Comparison of ENCODE assay signal across 22 cellular contexts in the genomic region with DNA sequence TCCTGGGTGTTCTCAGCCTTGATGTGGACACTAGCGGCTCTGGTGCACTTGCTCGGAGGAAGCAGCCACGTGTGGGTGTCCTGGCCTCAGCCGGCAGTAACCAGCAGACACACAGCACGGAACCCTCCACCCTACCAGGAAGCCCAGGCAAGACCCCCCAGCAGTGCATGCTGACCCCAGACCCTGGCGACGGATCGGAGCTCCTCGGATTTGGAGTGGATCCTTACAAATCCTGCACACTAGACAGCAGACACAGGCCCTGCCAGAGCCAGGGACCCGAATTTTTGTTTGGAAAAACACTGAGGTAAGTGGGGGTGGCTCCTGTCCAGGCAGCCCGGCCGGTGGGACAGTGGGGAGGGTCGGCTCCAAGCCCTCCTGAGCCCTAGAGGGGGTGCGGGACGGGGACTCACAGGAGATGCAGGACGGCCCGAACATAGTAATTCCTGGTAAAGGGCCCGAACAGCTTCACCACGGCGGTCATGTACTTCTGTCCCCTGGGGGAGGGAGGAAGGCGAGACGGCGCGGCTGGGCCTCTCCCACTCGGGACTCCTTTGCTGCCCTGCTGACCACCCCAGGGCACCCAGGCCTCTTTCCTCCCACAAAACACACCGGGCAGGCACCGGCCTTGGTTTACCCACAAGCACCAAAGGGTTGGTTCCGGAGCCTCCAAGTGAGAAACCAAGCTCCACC. TPM values are rescaled to one million over a fixed set of nuclear protein-coding genes. Genes with fewer than 3 reads are reported as not detected.
A peak's percentile ranks its signal among the peaks of the same experiment; 100 is the strongest.
DNase-seq lines count a peak whose midpoint lies in the region; ATAC-seq, FAIRE-seq and TF ChIP-seq lines count a peak whose summit lies in the region.
"Had no signal": no experiment of that assay in that cellular context is flagged by ENCODE, and none has a peak within 500 bp of the region (broad histone marks: within the 10 kb centered on the region; RNA-seq: fewer than 3 reads in every experiment).

No MANE protein-coding gene starts in this region.

- intact Hi-C loops in CD4-positive, alpha-beta memory T cell (cut with micrococcal nuclease): no loop called here
- intact Hi-C loops in IMR-90 (cut with micrococcal nuclease): no loop called here
- intact Hi-C loops in Calu3 (cut with micrococcal nuclease; ENCODE audit: unreplicated experiment): no loop called here
- intact Hi-C loops in psoas muscle (cut with DNase I): no loop called here
- intact Hi-C loops in pancreas (cut with DNase I): no loop called here

- peak overlapping the region; percentile 28 for H2AK9ac ChIP-seq in IMR-90 (replicated peaks; ENCODE audit: low read depth, low read length, poor library complexity)

- H3K9ac ChIP-seq in IMR-90 (ENCODE audit: low read depth, low read length) (no peak overlapping the region), endodermal cell (ENCODE audit: extremely low read depth, low read length, poor library complexity, severe bottlenecking) (no peak overlapping the region), neuronal stem cell (ENCODE audit: low read depth, low read length, poor library complexity) (no peak overlapping the region)

- no peak overlapping the region for H3K4me3 ChIP-seq in CD4-positive, alpha-beta memory T cell (ENCODE audit: low read length in 2 of 2)
- H3K4me3 ChIP-seq in IMR-90 (ENCODE audit: insufficient read depth, low read depth, low read length): no peak overlapping the region
- H3K4me3 ChIP-seq in endodermal cell (ENCODE audit: low read length): no peak overlapping the region
- no peak overlapping the region for H3K4me3 ChIP-seq in neuronal stem cell (ENCODE audit: low read length in 2 of 2)
- no peak overlapping the region for H3K4me3 ChIP-seq in psoas muscle
- H3K4me3 ChIP-seq in pancreas: no peak overlapping the region
- H3K4me3 ChIP-seq: SJCRH30 had no signal

- H2BK5ac ChIP-seq in IMR-90 (ENCODE audit: low read depth, low read length, poor library complexity, severe bottlenecking) (no peak overlapping the region), neuronal stem cell (ENCODE audit: low read length) (peak overlapping the region; percentile 39)

- H3K36me3 ChIP-seq in CD4-positive, alpha-beta memory T cell (ENCODE audit: insufficient read depth, low read length): peaks cover 4% of the 10 kb centered on the region
- peaks cover 3% of the 10 kb centered on the region for H3K36me3 ChIP-seq in IMR-90 (ENCODE audit: control insufficient read depth, insufficient read depth, low read length)
- H3K36me3 ChIP-seq in endodermal cell (ENCODE audit: control insufficient read depth, insufficient read depth, low read length): peaks cover 3% of the 10 kb centered on the region
- peaks cover 0 to 5% of the 10 kb centered on the region in 2 donors for H3K36me3 ChIP-seq in neuronal stem cell (replicated peaks in 1 of 2; ENCODE audit: control insufficient read depth in 2 of 2, insufficient read depth in 2 of 2, low read length in 2 of 2)
- H3K36me3 ChIP-seq in psoas muscle (ENCODE audit: insufficient read depth in 1 of 2, low read depth in 1 of 2): no peaks in the 10 kb centered on the region
- no peaks in the 10 kb centered on the region for H3K36me3 ChIP-seq in pancreas
- H3K36me3 ChIP-seq: SJCRH30 had no signal

- TF ChIP-seq POLR2A in IMR-90 (IDR thresholded peaks at IDR 0.05; ENCODE audit: low read depth, low read length): no peak

- no peak overlapping the region for H3K56ac ChIP-seq in IMR-90 (ENCODE audit: extremely low read depth, insufficient read depth, low read length)

- no peak overlapping the region for H2BK12ac ChIP-seq in neuronal stem cell (ENCODE audit: low read length)

- TF ChIP-seq CTCF in IMR-90 (conservative IDR thresholded peaks at IDR 0.05; ENCODE audit: low read depth, low read length) (no peak), endodermal cell (conservative IDR thresholded peaks at IDR 0.05) (no peak), Calu3 (IDR thresholded peaks at IDR 0.05; ENCODE audit: unreplicated experiment) (no peak), psoas muscle (IDR thresholded peaks at IDR 0.05) (no peak), pancreas (IDR thresholded peaks at IDR 0.05) (no peak)

- no peaks in the 10 kb centered on the region for H3K27me3 Mint-ChIP-seq in CD4-positive, alpha-beta memory T cell
- H3K27me3 Mint-ChIP-seq in endodermal cell (ENCODE audit: insufficient read depth): no peaks in the 10 kb centered on the region
- no peaks in the 10 kb centered on the region for H3K27me3 Mint-ChIP-seq in Calu3 (ENCODE audit: unreplicated experiment)

- dilution Hi-C loops in IMR-90 (cut with HindIII; ENCODE audit: low sequenced_read_pairs, unreplicated experiment): no loop called here

- peaks cover 6% of the 10 kb centered on the region for H4K20me1 ChIP-seq in IMR-90 (ENCODE audit: insufficient read depth, low read length)

- H3K79me1 ChIP-seq in IMR-90 (ENCODE audit: low read depth in 1 of 2, low read length in 2 of 2) (peaks cover 0 to 20% of the 10 kb centered on the region in 2 experiments; a peak in 1 of 4 replicates), neuronal stem cell (ENCODE audit: low read depth, low read length) (peaks cover 14% of the 10 kb centered on the region)

- H2BK120ac ChIP-seq in IMR-90 (ENCODE audit: low read depth, low read length) (no peak overlapping the region), neuronal stem cell (ENCODE audit: low read depth, low read length) (no peak overlapping the region)

- peaks cover 22 to 26% of the 10 kb centered on the region in 2 donors for H3K36me3 Mint-ChIP-seq in CD4-positive, alpha-beta memory T cell
- H3K36me3 Mint-ChIP-seq in endodermal cell (ENCODE audit: low read depth) (peaks cover 16% of the 10 kb centered on the region), Calu3 (ENCODE audit: insufficient read depth, unreplicated experiment) (peaks cover 97% of the 10 kb centered on the region)

- CTCF ChIA-PET in CD4-positive, alpha-beta memory T cell (lab: Charles Lee; ENCODE audit: partially characterized antibody): no interaction called here
- CTCF ChIA-PET in IMR-90 (lab: Yijun Ruan, JAX) (no interaction called here), Calu3 (lab: Charles Lee) (no interaction called here)

- no TSS peak for BruUV-seq in IMR-90 (replicated peaks; lab: Mats Ljungman, UMichigan)
- no TSS peak for BruUV-seq in Calu3 (replicated peaks; lab: Mats Ljungman, UMichigan)

- ATAC-seq in IMR-90 (ENCODE audit: low read depth) (no peak), psoas muscle (no peak), pancreas (no peak)

- H3K4ac ChIP-seq in IMR-90 (ENCODE audit: low read depth, low read length) (no peak overlapping the region), neuronal stem cell (ENCODE audit: low read length) (no peak overlapping the region)

- H2BK15ac ChIP-seq in IMR-90 (ENCODE audit: low read depth, low read length) (no peak overlapping the region), neuronal stem cell (ENCODE audit: low read length) (no peak overlapping the region)

- H2AK5ac ChIP-seq in IMR-90 (ENCODE audit: low read depth, low read length): no peak overlapping the region
- H2AK5ac ChIP-seq in neuronal stem cell (ENCODE audit: low read depth, low read length): no peak overlapping the region

- H3K9me1 ChIP-seq in IMR-90 (ENCODE audit: insufficient read depth, low read length): no peaks in the 10 kb centered on the region

- H3K14ac ChIP-seq in IMR-90 (replicated peaks; ENCODE audit: low read depth, low read length) (no peak overlapping the region), neuronal stem cell (ENCODE audit: low read length) (no peak overlapping the region)

- H2AFZ ChIP-seq in IMR-90 (replicated peaks; ENCODE audit: low read length, poor library complexity) (no peak overlapping the region), neuronal stem cell (ENCODE audit: low read length) (no peak overlapping the region)

- in situ Hi-C loops in IMR-90 (cut with MboI; ENCODE audit: low sequenced_read_pairs): no loop called here

- no peak overlapping the region for H3K27ac ChIP-seq in CD4-positive, alpha-beta memory T cell (ENCODE audit: low read depth, low read length)
- no peak overlapping the region for H3K27ac ChIP-seq in IMR-90 (ENCODE audit: insufficient read depth, low read length)
- H3K27ac ChIP-seq in endodermal cell (ENCODE audit: low read depth, low read length): peak overlapping the region; percentile 24
- no peak overlapping the region for H3K27ac ChIP-seq in neuronal stem cell (replicated peaks; ENCODE audit: low read length)
- no peak overlapping the region for H3K27ac ChIP-seq in psoas muscle
- no peak overlapping the region for H3K27ac ChIP-seq in pancreas
- H3K27ac ChIP-seq: SJCRH30 had no signal

- no peak overlapping the region for H4K5ac ChIP-seq in IMR-90 (ENCODE audit: low read depth, low read length)

- H3K4me3 Mint-ChIP-seq in CD4-positive, alpha-beta memory T cell: peak overlapping the region in 1 of 8 donors; percentile 30
- H3K4me3 Mint-ChIP-seq in endodermal cell (no peak overlapping the region), Calu3 (ENCODE audit: low read depth, unreplicated experiment) (no peak overlapping the region)

- H2BK20ac ChIP-seq in IMR-90 (ENCODE audit: low read depth, low read length): no peak overlapping the region

- H3K9me3 ChIP-seq in CD4-positive, alpha-beta memory T cell (ENCODE audit: control insufficient read depth in 1 of 2, low read length in 2 of 2): no peaks in the 10 kb centered on the region
- no peaks in the 10 kb centered on the region for H3K9me3 ChIP-seq in IMR-90 (ENCODE audit: control insufficient read depth, insufficient read depth, low read length)
- no peaks in the 10 kb centered on the region for H3K9me3 ChIP-seq in endodermal cell (ENCODE audit: control insufficient read depth, low read length)
- no peaks in the 10 kb centered on the region for H3K9me3 ChIP-seq in neuronal stem cell (replicated peaks in 1 of 2; ENCODE audit: control insufficient read depth in 2 of 2, insufficient read depth in 1 of 2, low read depth in 1 of 2, low read length in 2 of 2)
- no peaks in the 10 kb centered on the region for H3K9me3 ChIP-seq in psoas muscle
- no peaks in the 10 kb centered on the region for H3K9me3 ChIP-seq in pancreas
- H3K9me3 ChIP-seq: SJCRH30 had no signal

- H3K27ac Mint-ChIP-seq in CD4-positive, alpha-beta memory T cell: peak overlapping the region in 4 of 7 donors; percentile 12 to 62 (median 41)
- H3K27ac Mint-ChIP-seq in endodermal cell: no peak overlapping the region
- no peak overlapping the region for H3K27ac Mint-ChIP-seq in Calu3 (ENCODE audit: unreplicated experiment)

- peaks cover 0 to 2% (median 0%) of the 10 kb centered on the region in 8 donors for H3K9me3 Mint-ChIP-seq in CD4-positive, alpha-beta memory T cell
- H3K9me3 Mint-ChIP-seq in endodermal cell (no peaks in the 10 kb centered on the region), Calu3 (ENCODE audit: low read depth, unreplicated experiment) (no peaks in the 10 kb centered on the region)

- H3K23ac ChIP-seq in IMR-90 (ENCODE audit: low read depth, low read length): no peak overlapping the region
- H3K23ac ChIP-seq in neuronal stem cell (ENCODE audit: low read depth, low read length, poor library complexity): no peak overlapping the region

- WGBS in IMR-90 (ENCODE audit: extremely low coverage in 2 of 2, insufficient read length in 1 of 2), 2 experiments: 94% methylated on average over 5 of the region's 28 CpGs; no CpG with 5 or more reads in 1 of the 2 experiments
- 92 to 93% methylated on average over 13 to 28 of the region's 28 CpGs for WGBS in endodermal cell (ENCODE audit: insufficient coverage in 1 of 2, insufficient read length in 1 of 2), 2 experiments
- no CpG with 5 or more reads among the region's 28 CpGs for WGBS in neuronal stem cell (ENCODE audit: extremely low coverage in 2 of 2, insufficient read length in 2 of 2, insufficient replicate concordance in 1 of 2), 2 donors
- WGBS in psoas muscle, 3 donors: 78 to 82% (median 80%) methylated on average over 23 to 28 of the region's 28 CpGs
- 83 to 93% methylated on average over 28 of the region's 28 CpGs for WGBS in pancreas, 2 donors

- H3K18ac ChIP-seq in IMR-90 (ENCODE audit: low read depth, low read length) (no peak overlapping the region), neuronal stem cell (ENCODE audit: low read length) (peak overlapping the region; percentile 28)

- POLR2A ChIA-PET in CD4-positive, alpha-beta memory T cell (lab: Charles Lee; ENCODE audit: partially characterized antibody): interaction anchor here (0.7 to 4.1 kb wide), 3 partner anchors 6 to 76 kb away, joined by 4 to 35 read pairs (median 7); partner anchors contain the start of genes IL17C and ZC3H18
- POLR2A ChIA-PET in IMR-90 (lab: Charles Lee; ENCODE audit: unreplicated experiment): interaction anchor here (0.5 kb wide), 1 partner anchor 14 kb away, joined by 3 read pairs; no protein-coding TSS in a partner anchor

- H4K91ac ChIP-seq in IMR-90 (ENCODE audit: insufficient read depth, low read depth, low read length): no peak overlapping the region
- no peak overlapping the region for H4K91ac ChIP-seq in neuronal stem cell (ENCODE audit: low read depth, low read length, poor library complexity)

- H3K4me1 Mint-ChIP-seq in CD4-positive, alpha-beta memory T cell: peaks cover 11 to 26% (median 17%) of the 10 kb centered on the region in 4 donors
- H3K4me1 Mint-ChIP-seq in endodermal cell: peaks cover 5% of the 10 kb centered on the region
- peaks cover 14% of the 10 kb centered on the region for H3K4me1 Mint-ChIP-seq in Calu3 (ENCODE audit: low read depth, unreplicated experiment)

- DNase-seq in CD4-positive, alpha-beta memory T cell: peak in 1 of 5 donors; percentile 20
- DNase-seq in IMR-90: no peak
- DNase-seq in endodermal cell: no peak
- no peak for DNase-seq in neuronal stem cell (ENCODE audit: low spot score)
- DNase-seq in Calu3: no peak
- no peak for DNase-seq in psoas muscle
- DNase-seq in pancreas: no peak
- DNase-seq: DMS 273 treated with DMSO at 0.1 percent for 48 hours, GF-D8, NCI-H1105 treated with DMSO at 0.1 percent for 48 hours, NCI-H1694 treated with DMSO at 0.1 percent for 48 hours, NCI-H2171, NCI-H446 treated with DMSO at 0.1 percent for 48 hours, OCI-M1, RPMI8226, SJCRH30 had no signal

- H3K4me2 ChIP-seq in IMR-90 (ENCODE audit: low read depth, low read length): no peak overlapping the region
- no peak overlapping the region for H3K4me2 ChIP-seq in neuronal stem cell (ENCODE audit: insufficient read depth, low read length, poor library complexity, severe bottlenecking)

- no peak for TF ChIP-seq RAD21 in IMR-90 (IDR thresholded peaks at IDR 0.05; ENCODE audit: low read length)

- no peaks in the 10 kb centered on the region for H3K27me3 ChIP-seq in CD4-positive, alpha-beta memory T cell (ENCODE audit: insufficient read depth, low read length)
- H3K27me3 ChIP-seq in IMR-90 (ENCODE audit: control insufficient read depth, insufficient read depth, low read length) (no peaks in the 10 kb centered on the region), endodermal cell (ENCODE audit: control insufficient read depth, insufficient read depth, low read length, poor library complexity, severe bottlenecking) (no peaks in the 10 kb centered on the region), neuronal stem cell (ENCODE audit: control insufficient read depth in 3 of 3, insufficient read depth in 3 of 3, low read depth in 1 of 3, low read length in 3 of 3) (no peaks in the 10 kb centered on the region), psoas muscle (ENCODE audit: insufficient read depth in 3 of 3, low read length in 2 of 3) (no peaks in the 10 kb centered on the region), pancreas (no peaks in the 10 kb centered on the region)
- H3K27me3 ChIP-seq: SJCRH30 had no signal

- peaks cover 20% of the 10 kb centered on the region for H3K4me1 ChIP-seq in CD4-positive, alpha-beta memory T cell (ENCODE audit: insufficient read depth, low read length)
- H3K4me1 ChIP-seq in IMR-90 (ENCODE audit: control insufficient read depth, insufficient read depth, low read length): peaks cover 5% of the 10 kb centered on the region; the same call in 1 of the 2 replicates
- peaks cover 4% of the 10 kb centered on the region for H3K4me1 ChIP-seq in endodermal cell (ENCODE audit: control insufficient read depth, insufficient read depth, low read length)
- peaks cover 14 to 17% of the 10 kb centered on the region in 2 donors for H3K4me1 ChIP-seq in neuronal stem cell (ENCODE audit: control insufficient read depth in 2 of 2, insufficient read depth in 1 of 2, low read depth in 1 of 2, low read length in 2 of 2)
- H3K4me1 ChIP-seq in psoas muscle: peaks cover 8% of the 10 kb centered on the region
- peaks cover 0 to 9% (median 0%) of the 10 kb centered on the region in 3 donors for H3K4me1 ChIP-seq in pancreas

- FAIRE-seq in pancreas (lab: Jason Lieb, UNC): no peak
- FAIRE-seq: GM19239, H54 had no signal

- no peak overlapping the region for H4K8ac ChIP-seq in IMR-90 (ENCODE audit: low read depth in 2 of 2, low read length in 2 of 2)
- H4K8ac ChIP-seq in neuronal stem cell (ENCODE audit: low read depth, low read length): no peak overlapping the region

RNA-seq across cellular contexts. Expression of gene CYBA, which starts 4.4 kb away (rescaled TPM):
- 100 to 1,000 TPM; 383 to 386 TPM for total RNA-seq in CD4-positive, alpha-beta memory T cell
- polyA plus RNA-seq in CD4-positive, alpha-beta memory T cell: 1,000 to 10,000 TPM in 1 of 2 donors, 100 to 1,000 TPM in 1; 689 to 1,286 TPM
- total RNA-seq in IMR-90 (2012; rRNA removed) (65.6 and 90.5 TPM in 2 replicates), endodermal cell (100 to 1,000 TPM; 188 to 220 TPM), Calu3 (2022) (867 and 881 TPM in 2 replicates), psoas muscle (10 to 100 TPM; 17.1 to 20.2 (median 19.2) TPM), pancreas (100 to 1,000 TPM in 2 of 6 donors, 10 to 100 TPM in 4; 38.0 to 135 (median 58.8) TPM)
- polyA plus RNA-seq in IMR-90 (2012; rRNA removed) (169 and 228 TPM in 2 replicates), psoas muscle (10 to 100 TPM in 2 of 3 donors, 1 to 10 TPM in 1; 9.1 to 28.0 (median 24.0) TPM), pancreas (10 to 100 TPM; 63.3 to 85.9 TPM)
- polyA plus RNA-seq in IMR-90 (2012; cell fraction: cytosol; rRNA removed): 205 and 351 TPM in 2 replicates
- 119 and 281 TPM in 2 replicates for polyA plus RNA-seq in IMR-90 (2012; cell fraction: nucleus; rRNA removed; ENCODE audit: low replicate concordance)
- polyA plus RNA-seq in endodermal cell (2013, experiment 1 of 2): 63.0 TPM
- 54.6 TPM for polyA plus RNA-seq in endodermal cell (2013, experiment 2 of 2)
- 74.4 TPM for polyA plus RNA-seq in neuronal stem cell (2013, experiment 1 of 2)
- polyA plus RNA-seq in neuronal stem cell (2013, experiment 2 of 2): 71.9 TPM

RNA-seq across cellular contexts. Expression of gene IL17C, which starts 8.1 kb away (rescaled TPM):
- under 1 TPM in 1 of 2 experiments, not detected in 1; 0.44 TPM for total RNA-seq in CD4-positive, alpha-beta memory T cell
- not detected for polyA plus RNA-seq in CD4-positive, alpha-beta memory T cell
- not detected in 2 replicates for total RNA-seq in IMR-90 (2012; rRNA removed)
- 0.09 TPM in 1 of 2 replicates, not detected in the other for polyA plus RNA-seq in IMR-90 (2012; rRNA removed)
- 0.12 TPM in 1 of 2 replicates, not detected in the other for polyA plus RNA-seq in IMR-90 (2012; cell fraction: cytosol; rRNA removed)
- polyA plus RNA-seq in IMR-90 (2012; cell fraction: nucleus; rRNA removed; ENCODE audit: low replicate concordance): 0.71 and 1.6 TPM in 2 replicates
- total RNA-seq in endodermal cell: not detected
- polyA plus RNA-seq in endodermal cell (2013, experiment 1 of 2): not detected
- not detected for polyA plus RNA-seq in endodermal cell (2013, experiment 2 of 2)
- polyA plus RNA-seq in neuronal stem cell (2013, experiment 1 of 2): 0.06 TPM
- polyA plus RNA-seq in neuronal stem cell (2013, experiment 2 of 2): 0.08 TPM
- total RNA-seq in Calu3 (2022): not detected in 2 replicates
- not detected for total RNA-seq in psoas muscle
- polyA plus RNA-seq in psoas muscle: not detected
- not detected for total RNA-seq in pancreas
- under 1 TPM in 1 of 2 donors, not detected in 1; 0.14 TPM for polyA plus RNA-seq in pancreas
- total RNA-seq: Daoy, LHCN-M2, SJCRH30 had no signal
- polyA plus RNA-seq: AG04450, BJ had no signal

RNA-seq across cellular contexts. Expression of gene MVD, which starts 16.4 kb away (rescaled TPM):
- total RNA-seq in CD4-positive, alpha-beta memory T cell: 10 to 100 TPM; 49.2 to 57.0 TPM
- polyA plus RNA-seq in CD4-positive, alpha-beta memory T cell: 10 to 100 TPM; 15.6 to 22.7 TPM
- total RNA-seq in IMR-90 (2012; rRNA removed): 17.2 and 18.3 TPM in 2 replicates
- polyA plus RNA-seq in IMR-90 (2012; rRNA removed): 28.4 and 33.1 TPM in 2 replicates
- 28.1 and 45.4 TPM in 2 replicates for polyA plus RNA-seq in IMR-90 (2012; cell fraction: cytosol; rRNA removed)
- polyA plus RNA-seq in IMR-90 (2012; cell fraction: nucleus; rRNA removed; ENCODE audit: low replicate concordance): 63.8 and 197 TPM in 2 replicates
- total RNA-seq in endodermal cell: 10 to 100 TPM; 79.8 to 81.4 TPM
- 111 TPM for polyA plus RNA-seq in endodermal cell (2013, experiment 1 of 2)
- polyA plus RNA-seq in endodermal cell (2013, experiment 2 of 2): 106 TPM
- 50.0 TPM for polyA plus RNA-seq in neuronal stem cell (2013, experiment 1 of 2)
- 51.3 TPM for polyA plus RNA-seq in neuronal stem cell (2013, experiment 2 of 2)
- total RNA-seq in Calu3 (2022): 139 and 152 TPM in 2 replicates
- total RNA-seq in psoas muscle: 10 to 100 TPM; 11.7 to 26.8 (median 16.1) TPM
- 10 to 100 TPM; 13.7 to 19.2 (median 15.9) TPM for polyA plus RNA-seq in psoas muscle
- total RNA-seq in pancreas: 10 to 100 TPM; 12.7 to 20.7 (median 15.3) TPM
- 10 to 100 TPM; 41.8 to 46.6 TPM for polyA plus RNA-seq in pancreas

RNA-seq across cellular contexts. Expression of gene SNAI3, which starts 39.8 kb away (rescaled TPM):
- 10 to 100 TPM; 14.0 to 15.7 TPM for total RNA-seq in CD4-positive, alpha-beta memory T cell
- polyA plus RNA-seq in CD4-positive, alpha-beta memory T cell: 10 to 100 TPM; 11.6 to 22.9 TPM
- not detected in 2 replicates for total RNA-seq in IMR-90 (2012; rRNA removed)
- polyA plus RNA-seq in IMR-90 (2012; rRNA removed): 0.21 and 0.34 TPM in 2 replicates
- 0.19 and 0.21 TPM in 2 replicates for polyA plus RNA-seq in IMR-90 (2012; cell fraction: cytosol; rRNA removed)
- polyA plus RNA-seq in IMR-90 (2012; cell fraction: nucleus; rRNA removed; ENCODE audit: low replicate concordance): 0.11 and 0.23 TPM in 2 replicates
- total RNA-seq in endodermal cell: 1 to 10 TPM in 1 of 2 donors, under 1 TPM in 1; 0.77 to 2.1 TPM
- 0.75 TPM for polyA plus RNA-seq in endodermal cell (2013, experiment 1 of 2)
- polyA plus RNA-seq in endodermal cell (2013, experiment 2 of 2): 0.46 TPM
- polyA plus RNA-seq in neuronal stem cell (2013, experiment 1 of 2): 0.50 TPM
- 0.32 TPM for polyA plus RNA-seq in neuronal stem cell (2013, experiment 2 of 2)
- 0.34 and 0.54 TPM in 2 replicates for total RNA-seq in Calu3 (2022)
- 1 to 10 TPM; 1.5 to 8.5 (median 4.0) TPM for total RNA-seq in psoas muscle
- 1 to 10 TPM; 1.2 to 5.3 (median 3.0) TPM for polyA plus RNA-seq in psoas muscle
- 1 to 10 TPM in 1 of 6 donors, under 1 TPM in 5; 0.19 to 1.9 (median 0.69) TPM for total RNA-seq in pancreas
- 1 to 10 TPM in 1 of 2 donors, under 1 TPM in 1; 0.72 to 1.2 TPM for polyA plus RNA-seq in pancreas
- total RNA-seq: Daoy had no signal
- polyA plus RNA-seq: BJ had no signal

RNA-seq across cellular contexts. Expression of gene RNF166, which starts 59.7 kb away (rescaled TPM):
- total RNA-seq in CD4-positive, alpha-beta memory T cell: 100 to 1,000 TPM; 129 to 137 TPM
- polyA plus RNA-seq in CD4-positive, alpha-beta memory T cell: 10 to 100 TPM; 90.5 to 92.9 TPM
- 6.9 and 8.1 TPM in 2 replicates for total RNA-seq in IMR-90 (2012; rRNA removed)
- polyA plus RNA-seq in IMR-90 (2012; rRNA removed): 17.4 and 24.1 TPM in 2 replicates
- polyA plus RNA-seq in IMR-90 (2012; cell fraction: cytosol; rRNA removed): 13.4 and 20.8 TPM in 2 replicates
- 31.6 and 83.7 TPM in 2 replicates for polyA plus RNA-seq in IMR-90 (2012; cell fraction: nucleus; rRNA removed; ENCODE audit: low replicate concordance)
- total RNA-seq in endodermal cell: 10 to 100 TPM; 24.2 to 27.2 TPM
- polyA plus RNA-seq in endodermal cell (2013, experiment 1 of 2): 37.1 TPM
- 29.8 TPM for polyA plus RNA-seq in endodermal cell (2013, experiment 2 of 2)
- polyA plus RNA-seq in neuronal stem cell (2013, experiment 1 of 2): 20.4 TPM
- 19.1 TPM for polyA plus RNA-seq in neuronal stem cell (2013, experiment 2 of 2)
- 33.3 and 34.3 TPM in 2 replicates for total RNA-seq in Calu3 (2022)
- total RNA-seq in psoas muscle: 10 to 100 TPM; 13.4 to 22.9 (median 15.7) TPM
- 10 to 100 TPM; 10.1 to 14.9 (median 12.1) TPM for polyA plus RNA-seq in psoas muscle
- 10 to 100 TPM in 4 of 6 donors, 1 to 10 TPM in 2; 9.7 to 18.0 (median 10.9) TPM for total RNA-seq in pancreas
- polyA plus RNA-seq in pancreas: 10 to 100 TPM; 23.4 to 40.9 TPM

Comparison
In these comparisons a context has a peak if more than half of its experiments do, and no peak if none do; other contexts are left out.
1. H3K27ac Mint-ChIP-seq: peak in CD4-positive, alpha-beta memory T cell (4 of 7); none in endodermal cell (single experiment) and Calu3 (single experiment).